In genomic region chr12:6363330-6364036, GRCh38 we compare ENCODE assay signal across 9 cellular contexts. TPM values are rescaled to one million over a fixed set of nuclear protein-coding genes. Genes with fewer than 3 reads are reported as not detected.
DNase-seq lines count a peak whose midpoint lies in the region; ATAC-seq and TF ChIP-seq lines count a peak whose summit lies in the region.
"Had no signal": no experiment of that assay in that cellular context is flagged by ENCODE, and none has a peak within 500 bp of the region (broad histone marks: within the 10 kb centered on the region; RNA-seq: fewer than 3 reads in every experiment).

No MANE protein-coding gene starts in this region.

- H3K4me3 ChIP-seq in prostate gland: peak overlapping the region; percentile 34 to 48
- H3K4me3 ChIP-seq in vagina: peak overlapping the region; percentile 61 to 67

- TF ChIP-seq POLR2A in prostate gland (IDR thresholded peaks at IDR 0.05) (peak; percentile 84), vagina (IDR thresholded peaks at IDR 0.05) (peak in 1 of 2 donors; percentile 81)

- WGBS in prostate gland: 4% methylated on average over 48 of the region's 59 CpGs

- intact Hi-C loops in prostate gland (cut with DNase I): no loop called here
- intact Hi-C loops in vagina (cut with DNase I): loop anchor here (1.0 kb wide), 1 partner anchor 28 kb away; no protein-coding TSS in a partner anchor

- H3K27me3 ChIP-seq in prostate gland (replicated peaks; ENCODE audit: insufficient read depth) (no peaks in the 10 kb centered on the region), vagina (no peaks in the 10 kb centered on the region)

- CTCF ChIA-PET in RWPE1 (lab: Yijun Ruan, JAX): interaction anchor here (0.6 to 1.2 kb wide), 5 partner anchors 9 to 65 kb away, joined by 3 to 7 read pairs (median 3); no protein-coding TSS in a partner anchor

- no peak for TF ChIP-seq CTCF in GM13976 (IDR thresholded peaks at IDR 0.05; ENCODE audit: borderline replicate concordance, control extremely low read depth, extremely low read depth, insufficient read depth, missing control alignments)
- no peak for TF ChIP-seq CTCF in RWPE1 (conservative IDR thresholded peaks at IDR 0.05; ENCODE audit: low read depth)
- peak in 2 of 4 experiments; percentile 6 to 17 for TF ChIP-seq CTCF in prostate gland (IDR thresholded peaks at IDR 0.05)
- TF ChIP-seq CTCF in vagina (IDR thresholded peaks at IDR 0.05): no peak

- ATAC-seq in GM21360 (IDR thresholded peaks at IDR 0.05; ENCODE audit: unreplicated experiment) (no peak), GM18502 (IDR thresholded peaks at IDR 0.05; ENCODE audit: poor library complexity, unreplicated experiment) (no peak)

- H3K4me1 ChIP-seq in prostate gland (replicated peaks) (peaks cover 7% of the 10 kb centered on the region), vagina (peaks cover 30% of the 10 kb centered on the region)

- in situ Hi-C loops in GM13976 (cut with MboI; ENCODE audit: low sequenced_read_pairs, unreplicated experiment): no loop called here

- peak; percentile 87 for DNase-seq in GM13976 (ENCODE audit: low spot score)
- DNase-seq in RWPE1 (ENCODE audit: low spot score): peak; percentile 77
- DNase-seq in activated naive CD4-positive, alpha-beta T cell (lab: John Stamatoyannopoulos, UW): peak; percentile 24 to 52 (median 34)
- peak; percentile 85 for DNase-seq in germinal center (ENCODE audit: low spot score)
- DNase-seq in prostate gland (ENCODE audit: low spot score): peak; percentile 84
- peak in 1 of 2 donors; percentile 89 for DNase-seq in vagina (ENCODE audit: extremely low spot score in 2 of 2)

- no peaks in the 10 kb centered on the region for H3K9me3 ChIP-seq in prostate gland
- H3K9me3 ChIP-seq in vagina: no peaks in the 10 kb centered on the region

- POLR2A ChIA-PET in RWPE1 (lab: Yijun Ruan, JAX; ENCODE audit: low non-redundant PET): interaction anchor here (0.5 kb wide), 1 partner anchor 197 kb away, joined by 3 read pairs; no protein-coding TSS in a partner anchor

- no peaks in the 10 kb centered on the region for H3K36me3 ChIP-seq in prostate gland
- no peaks in the 10 kb centered on the region for H3K36me3 ChIP-seq in vagina

- H3K27ac ChIP-seq in RWPE1: peak overlapping the region; percentile 90
- H3K27ac ChIP-seq in prostate gland: peak overlapping the region; percentile 85 to 93
- peak overlapping the region; percentile 98 for H3K27ac ChIP-seq in vagina

RNA-seq across cellular contexts. Expression of gene SCNN1A, which starts 11.9 kb away (rescaled TPM):
- 100 to 1,000 TPM; 128 to 211 TPM for total RNA-seq in prostate gland
- 55.2 TPM for total RNA-seq in vagina

RNA-seq across cellular contexts. Expression of gene LTBR, which starts 20.5 kb away (rescaled TPM):
- total RNA-seq in prostate gland (100 to 1,000 TPM; 186 to 264 TPM), vagina (146 TPM)

RNA-seq across cellular contexts. Expression of gene TNFRSF1A, which starts 21.6 kb away (rescaled TPM):
- total RNA-seq in prostate gland (100 to 1,000 TPM in 1 of 2 donors, 10 to 100 TPM in 1; 91.1 to 168 TPM), vagina (271 TPM)

RNA-seq across cellular contexts. Expression of gene PLEKHG6, which starts 53.0 kb away (rescaled TPM):
- total RNA-seq in prostate gland: 1 to 10 TPM; 4.6 to 6.2 TPM
- total RNA-seq in vagina: 14.7 TPM
- total RNA-seq: activated CD8-positive, alpha-beta memory T cell treated with anti-CD3 and anti-CD28 coated beads for 36 hours had no signal
